In genomic region chr9:101586651-101587050, GRCh38 we compare ENCODE assay signal across 10 cellular contexts. TPM values are rescaled to one million over a fixed set of nuclear protein-coding genes. Genes with fewer than 3 reads are reported as not detected.
A peak's percentile ranks its signal among the peaks of the same experiment; 100 is the strongest.
DNase-seq lines count a peak whose midpoint lies in the region; ATAC-seq and TF ChIP-seq lines count a peak whose summit lies in the region.
"Had no signal": no experiment of that assay in that cellular context is flagged by ENCODE, and none has a peak within 500 bp of the region (broad histone marks: within the 10 kb centered on the region; RNA-seq: fewer than 3 reads in every experiment).

No MANE protein-coding gene starts in this region.

- H3K36me3 ChIP-seq in aorta (ENCODE audit: control insufficient read depth in 1 of 2, insufficient read depth in 2 of 2, low read length in 1 of 2) (no peaks in the 10 kb centered on the region), heart left ventricle (no peaks in the 10 kb centered on the region)

- H3K9me3 ChIP-seq in aorta (ENCODE audit: control insufficient read depth, low read length) = no peaks in the 10 kb centered on the region
- no peaks in the 10 kb centered on the region for H3K9me3 ChIP-seq in heart left ventricle

- no peaks in the 10 kb centered on the region for H3K27me3 ChIP-seq in aorta (ENCODE audit: control insufficient read depth in 1 of 2, insufficient read depth in 2 of 2, low read length in 1 of 2)
- no peaks in the 10 kb centered on the region for H3K27me3 ChIP-seq in heart left ventricle

- H3K4me3 ChIP-seq in aorta (ENCODE audit: low read length in 2 of 2) (no peak overlapping the region), heart left ventricle (no peak overlapping the region)

- no peak overlapping the region for H3K4me3 Mint-ChIP-seq in activated naive CD8-positive, alpha-beta T cell treated with anti-CD3 and anti-CD28 coated beads for 36 hours

- no peaks in the 10 kb centered on the region for H3K36me3 Mint-ChIP-seq in activated naive CD8-positive, alpha-beta T cell treated with anti-CD3 and anti-CD28 coated beads for 36 hours

- TF ChIP-seq POLR2A in heart left ventricle (IDR thresholded peaks at IDR 0.05) = no peak

- no peak for TF ChIP-seq CTCF in heart left ventricle (IDR thresholded peaks at IDR 0.05)

- H3K27ac Mint-ChIP-seq in activated naive CD8-positive, alpha-beta T cell treated with anti-CD3 and anti-CD28 coated beads for 36 hours = peak overlapping the region; percentile 42

- peaks cover 7% of the 10 kb centered on the region for H3K4me1 Mint-ChIP-seq in activated naive CD8-positive, alpha-beta T cell treated with anti-CD3 and anti-CD28 coated beads for 36 hours

- ATAC-seq in GM18519 (IDR thresholded peaks at IDR 0.05; ENCODE audit: low FRiP score, unreplicated experiment) (peak; percentile 85), GM21381 (IDR thresholded peaks at IDR 0.05; ENCODE audit: unreplicated experiment) (peak; percentile 80), HG03135 (IDR thresholded peaks at IDR 0.05; ENCODE audit: unreplicated experiment) (peak; percentile 86), aorta (ENCODE audit: low FRiP score) (no peak), heart left ventricle (no peak)

- H3K27ac ChIP-seq in aorta (ENCODE audit: low read depth in 1 of 2, low read length in 2 of 2) (no peak overlapping the region), heart left ventricle (peak overlapping the region in 1 of 12 donors; percentile 80)

- DNase-seq in activated naive CD8-positive, alpha-beta T cell treated with anti-CD3 and anti-CD28 coated beads for 36 hours = peak; percentile 6
- DNase-seq in aorta = no peak
- no peak for DNase-seq in heart left ventricle
- DNase-seq in DMS153 (lab: John Stamatoyannopoulos, UW) = no peak
- DNase-seq: activated CD8-positive, alpha-beta memory T cell treated with anti-CD3 and anti-CD28 coated beads, Interleukin-2, amount 50 U/mL, for 4 hours; hippocampal formation had no signal

- H3K27me3 Mint-ChIP-seq in activated naive CD8-positive, alpha-beta T cell treated with anti-CD3 and anti-CD28 coated beads for 36 hours = no peaks in the 10 kb centered on the region

- intact Hi-C loops in aorta (cut with DNase I) (no loop called here), heart left ventricle (cut with DNase I) (no loop called here)

- no peaks in the 10 kb centered on the region for H3K9me3 Mint-ChIP-seq in activated naive CD8-positive, alpha-beta T cell treated with anti-CD3 and anti-CD28 coated beads for 36 hours

- H3K4me1 ChIP-seq in aorta (ENCODE audit: control insufficient read depth in 1 of 2, insufficient read depth in 2 of 2, low read length in 2 of 2) (no peaks in the 10 kb centered on the region), heart left ventricle (peaks cover 0 to 14% (median 0%) of the 10 kb centered on the region in 12 donors)

- 73 to 92% methylated on average over 5 of the region's 5 CpGs for WGBS in aorta, 2 donors
- 69 to 92% (median 86%) methylated on average over 5 of the region's 5 CpGs for WGBS in heart left ventricle, 4 donors

RNA-seq across cellular contexts. Expression of gene PPP3R2, which starts 8.1 kb away (rescaled TPM):
- not detected for total RNA-seq in activated naive CD8-positive, alpha-beta T cell treated with anti-CD3 and anti-CD28 coated beads for 36 hours
- total RNA-seq in aorta (not detected), heart left ventricle (not detected)
- polyA plus RNA-seq in aorta (not detected), heart left ventricle (not detected)
- polyA plus RNA-seq: neural cell had no signal

RNA-seq across cellular contexts. Expression of gene RNF20, which starts 53.0 kb away (rescaled TPM):
- 10 to 100 TPM; 39.7 to 44.2 TPM for total RNA-seq in activated naive CD8-positive, alpha-beta T cell treated with anti-CD3 and anti-CD28 coated beads for 36 hours
- total RNA-seq in aorta = 10 to 100 TPM; 41.3 to 48.1 TPM
- polyA plus RNA-seq in aorta = 10 to 100 TPM; 11.0 to 24.0 TPM
- 10 to 100 TPM; 23.0 to 63.7 (median 50.6) TPM for total RNA-seq in heart left ventricle
- polyA plus RNA-seq in heart left ventricle = 10 to 100 TPM; 14.1 to 22.6 TPM

Comparison
In these comparisons a context has a peak if more than half of its experiments do, and no peak if none do; other contexts are left out.
1. ATAC-seq: peak in GM18519 (single experiment), GM21381 (single experiment) and HG03135 (single experiment); none in aorta (single experiment) and heart left ventricle (0 of 4).